In the genomic region with DNA sequence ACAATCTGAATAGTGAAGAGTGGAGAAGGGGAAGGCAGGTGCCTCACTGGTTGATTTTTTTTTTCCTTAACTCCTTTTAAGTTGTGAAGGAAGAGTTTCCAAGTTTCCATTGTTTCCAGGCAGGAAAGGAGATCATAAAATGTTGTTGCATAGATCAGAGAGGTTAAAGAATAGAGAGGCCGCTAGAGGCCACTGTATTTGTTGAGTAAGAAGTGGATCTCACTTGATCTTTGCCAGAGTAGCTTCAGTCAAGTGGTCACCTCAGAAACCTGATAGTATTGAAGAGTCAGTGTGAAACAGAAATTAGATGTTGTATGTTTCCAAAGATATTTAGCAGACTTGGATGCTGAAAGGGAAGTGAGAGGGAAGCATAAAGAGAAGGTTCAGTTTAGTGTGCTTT, we compare ENCODE assay signal across 2 cellular contexts.
TF ChIP-seq lines count a peak whose summit lies in the region.

No MANE protein-coding gene starts in this region.

TF ChIP-seq in GM23338, 12 proteins besides CTCF, POLR2A, EP300 and RAD21 (continues in another document):
- no peak for TF ChIP-seq JUNB (IDR thresholded peaks at IDR 0.05; ENCODE audit: unreplicated experiment)
- no peak for TF ChIP-seq EZH2 (IDR thresholded peaks at IDR 0.05; ENCODE audit: low read depth, unreplicated experiment)
- no peak for TF ChIP-seq NANOG (IDR thresholded peaks at IDR 0.05; ENCODE audit: borderline replicate concordance)
- TF ChIP-seq, protein P1, sequence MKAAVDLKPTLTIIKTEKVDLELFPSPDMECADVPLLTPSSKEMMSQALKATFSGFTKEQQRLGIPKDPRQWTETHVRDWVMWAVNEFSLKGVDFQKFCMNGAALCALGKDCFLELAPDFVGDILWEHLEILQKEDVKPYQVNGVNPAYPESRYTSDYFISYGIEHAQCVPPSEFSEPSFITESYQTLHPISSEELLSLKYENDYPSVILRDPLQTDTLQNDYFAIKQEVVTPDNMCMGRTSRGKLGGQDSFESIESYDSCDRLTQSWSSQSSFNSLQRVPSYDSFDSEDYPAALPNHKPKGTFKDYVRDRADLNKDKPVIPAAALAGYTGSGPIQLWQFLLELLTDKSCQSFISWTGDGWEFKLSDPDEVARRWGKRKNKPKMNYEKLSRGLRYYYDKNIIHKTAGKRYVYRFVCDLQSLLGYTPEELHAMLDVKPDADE (IDR thresholded peaks at IDR 0.05) = no peak
- no peak for TF ChIP-seq ZNF331 (CRISPR knock-in tag; IDR thresholded peaks at IDR 0.05; ENCODE audit: low read depth)
- no peak for TF ChIP-seq CREB1 (CRISPR knock-in tag; IDR thresholded peaks at IDR 0.05; ENCODE audit: low read depth)
- TF ChIP-seq POLR2AphosphoS5 (IDR thresholded peaks at IDR 0.05; ENCODE audit: low read depth) = no peak
- no peak for TF ChIP-seq ZNF114 (CRISPR knock-in tag; IDR thresholded peaks at IDR 0.05)
- no peak for TF ChIP-seq STAT1 (IDR thresholded peaks at IDR 0.05; ENCODE audit: unreplicated experiment)
- no peak for TF ChIP-seq EZH2phosphoT487 (IDR thresholded peaks at IDR 0.05; ENCODE audit: unreplicated experiment)
- TF ChIP-seq, protein P2, sequence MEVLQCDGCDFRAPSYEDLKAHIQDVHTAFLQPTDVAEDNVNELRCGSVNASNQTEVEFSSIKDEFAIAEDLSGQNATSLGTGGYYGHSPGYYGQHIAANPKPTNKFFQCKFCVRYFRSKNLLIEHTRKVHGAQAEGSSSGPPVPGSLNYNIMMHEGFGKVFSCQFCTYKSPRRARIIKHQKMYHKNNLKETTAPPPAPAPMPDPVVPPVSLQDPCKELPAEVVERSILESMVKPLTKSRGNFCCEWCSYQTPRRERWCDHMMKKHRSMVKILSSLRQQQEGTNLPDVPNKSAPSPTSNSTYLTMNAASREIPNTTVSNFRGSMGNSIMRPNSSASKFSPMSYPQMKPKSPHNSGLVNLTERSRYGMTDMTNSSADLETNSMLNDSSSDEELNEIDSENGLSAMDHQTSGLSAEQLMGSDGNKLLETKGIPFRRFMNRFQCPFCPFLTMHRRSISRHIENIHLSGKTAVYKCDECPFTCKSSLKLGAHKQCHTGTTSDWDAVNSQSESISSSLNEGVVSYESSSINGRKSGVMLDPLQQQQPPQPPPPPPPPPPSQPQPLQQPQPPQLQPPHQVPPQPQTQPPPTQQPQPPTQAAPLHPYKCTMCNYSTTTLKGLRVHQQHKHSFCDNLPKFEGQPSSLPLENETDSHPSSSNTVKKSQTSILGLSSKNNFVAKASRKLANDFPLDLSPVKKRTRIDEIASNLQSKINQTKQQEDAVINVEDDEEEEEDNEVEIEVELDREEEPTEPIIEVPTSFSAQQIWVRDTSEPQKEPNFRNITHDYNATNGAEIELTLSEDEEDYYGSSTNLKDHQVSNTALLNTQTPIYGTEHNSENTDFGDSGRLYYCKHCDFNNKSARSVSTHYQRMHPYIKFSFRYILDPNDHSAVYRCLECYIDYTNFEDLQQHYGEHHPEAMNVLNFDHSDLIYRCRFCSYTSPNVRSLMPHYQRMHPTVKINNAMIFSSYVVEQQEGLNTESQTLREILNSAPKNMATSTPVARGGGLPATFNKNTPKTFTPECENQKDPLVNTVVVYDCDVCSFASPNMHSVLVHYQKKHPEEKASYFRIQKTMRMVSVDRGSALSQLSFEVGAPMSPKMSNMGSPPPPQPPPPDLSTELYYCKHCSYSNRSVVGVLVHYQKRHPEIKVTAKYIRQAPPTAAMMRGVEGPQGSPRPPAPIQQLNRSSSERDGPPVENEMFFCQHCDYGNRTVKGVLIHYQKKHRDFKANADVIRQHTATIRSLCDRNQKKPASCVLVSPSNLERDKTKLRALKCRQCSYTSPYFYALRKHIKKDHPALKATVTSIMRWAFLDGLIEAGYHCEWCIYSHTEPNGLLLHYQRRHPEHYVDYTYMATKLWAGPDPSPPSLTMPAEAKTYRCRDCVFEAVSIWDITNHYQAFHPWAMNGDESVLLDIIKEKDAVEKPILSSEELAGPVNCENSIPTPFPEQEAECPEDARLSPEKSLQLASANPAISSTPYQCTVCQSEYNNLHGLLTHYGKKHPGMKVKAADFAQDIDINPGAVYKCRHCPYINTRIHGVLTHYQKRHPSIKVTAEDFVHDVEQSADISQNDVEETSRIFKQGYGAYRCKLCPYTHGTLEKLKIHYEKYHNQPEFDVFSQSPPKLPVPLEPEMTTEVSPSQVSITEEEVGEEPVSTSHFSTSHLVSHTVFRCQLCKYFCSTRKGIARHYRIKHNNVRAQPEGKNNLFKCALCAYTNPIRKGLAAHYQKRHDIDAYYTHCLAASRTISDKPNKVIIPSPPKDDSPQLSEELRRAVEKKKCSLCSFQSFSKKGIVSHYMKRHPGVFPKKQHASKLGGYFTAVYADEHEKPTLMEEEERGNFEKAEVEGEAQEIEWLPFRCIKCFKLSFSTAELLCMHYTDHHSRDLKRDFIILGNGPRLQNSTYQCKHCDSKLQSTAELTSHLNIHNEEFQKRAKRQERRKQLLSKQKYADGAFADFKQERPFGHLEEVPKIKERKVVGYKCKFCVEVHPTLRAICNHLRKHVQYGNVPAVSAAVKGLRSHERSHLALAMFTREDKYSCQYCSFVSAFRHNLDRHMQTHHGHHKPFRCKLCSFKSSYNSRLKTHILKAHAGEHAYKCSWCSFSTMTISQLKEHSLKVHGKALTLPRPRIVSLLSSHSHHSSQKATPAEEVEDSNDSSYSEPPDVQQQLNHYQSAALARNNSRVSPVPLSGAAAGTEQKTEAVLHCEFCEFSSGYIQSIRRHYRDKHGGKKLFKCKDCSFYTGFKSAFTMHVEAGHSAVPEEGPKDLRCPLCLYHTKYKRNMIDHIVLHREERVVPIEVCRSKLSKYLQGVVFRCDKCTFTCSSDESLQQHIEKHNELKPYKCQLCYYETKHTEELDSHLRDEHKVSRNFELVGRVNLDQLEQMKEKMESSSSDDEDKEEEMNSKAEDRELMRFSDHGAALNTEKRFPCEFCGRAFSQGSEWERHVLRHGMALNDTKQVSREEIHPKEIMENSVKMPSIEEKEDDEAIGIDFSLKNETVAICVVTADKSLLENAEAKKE (CRISPR knock-in tag; IDR thresholded peaks at IDR 0.05) = no peak

TF ChIP-seq in GM12878, 131 proteins besides CTCF, POLR2A, EP300 and RAD21:
- no peak for TF ChIP-seq CEBPB (IDR thresholded peaks at IDR 0.05; ENCODE audit: borderline replicate concordance in 1 of 2, low read depth in 2 of 2, low read length in 2 of 2)
- no peak for TF ChIP-seq ETV6 (conservative IDR thresholded peaks at IDR 0.05 in 1 of 2, IDR thresholded peaks at IDR 0.05 in 1 of 2; ENCODE audit: borderline replicate concordance in 1 of 2, low read depth in 1 of 2)
